In genomic region chr2:20629181-20629580, GRCh38 we compare ENCODE assay signal across 23 cellular contexts. TPM values are rescaled to one million over a fixed set of nuclear protein-coding genes. Genes with fewer than 3 reads are reported as not detected.
"Had no signal": no experiment of that assay in that cellular context is flagged by ENCODE, and none has a peak within 500 bp of the region (broad histone marks: within the 10 kb centered on the region; RNA-seq: fewer than 3 reads in every experiment).

No MANE protein-coding gene starts in this region.

- H3K4me1 ChIP-seq: parathyroid adenoma had no signal

- H3K27me3 ChIP-seq: heart right ventricle, upper lobe of left lung had no signal

- H3K4me1 Mint-ChIP-seq: activated naive CD8-positive, alpha-beta T cell treated with anti-CD3 and anti-CD28 coated beads for 36 hours had no signal

- H3K36me3 Mint-ChIP-seq: activated naive CD8-positive, alpha-beta T cell treated with anti-CD3 and anti-CD28 coated beads for 36 hours; mesothelial cell of epicardium; natural killer cell had no signal

- H3K9ac ChIP-seq: parathyroid adenoma had no signal

- H3K9me3 Mint-ChIP-seq: activated B cell treated with CpG ODN at 0.5 μM for 24 hours; activated naive CD8-positive, alpha-beta T cell treated with anti-CD3 and anti-CD28 coated beads for 36 hours; activated T-cell treated with anti-CD3 and anti-CD28 coated beads, Interleukin-2, amount 50 U/mL, for 4 hours; activated T-helper 2 cell treated with anti-CD3 and anti-CD28 coated beads, Interferon-gamma antibody, Interleukin-2, Interleukin-4, amounts not matched to agents 10 μg/mL and 5 μg/mL and 100 μg/mL, durations not matched to agents 14 hours and 24 hours and 36 hours; mesothelial cell of epicardium; natural killer cell; T-helper 1 cell treated with Interleukin-12 subunit alpha and Interleukin-12 subunit beta and Interleukin-4 antibody, amounts not matched to agents 30 μg/mL and 1 μg/mL, for 36 hours had no signal

- H3K4me3 Mint-ChIP-seq: activated B cell treated with CpG ODN at 0.5 μM for 24 hours; activated naive CD8-positive, alpha-beta T cell treated with anti-CD3 and anti-CD28 coated beads for 36 hours; activated T-cell treated with anti-CD3 and anti-CD28 coated beads, Interleukin-2, amount 50 U/mL, for 4 hours; mesothelial cell of epicardium; natural killer cell; T-helper 1 cell treated with Interleukin-12 subunit alpha and Interleukin-12 subunit beta and Interleukin-4 antibody, amounts not matched to agents 30 μg/mL and 1 μg/mL, for 36 hours had no signal

- H3K27ac ChIP-seq: epithelial cell of prostate, heart right ventricle, parathyroid adenoma, upper lobe of left lung had no signal

- H3K4me2 ChIP-seq: smooth muscle cell had no signal

- H2AFZ ChIP-seq: parathyroid adenoma had no signal

- H3K27ac Mint-ChIP-seq: activated B cell treated with CpG ODN at 0.5 μM for 24 hours; activated naive CD8-positive, alpha-beta T cell treated with anti-CD3 and anti-CD28 coated beads for 36 hours; activated T-helper 2 cell treated with anti-CD3 and anti-CD28 coated beads, Interferon-gamma antibody, Interleukin-2, Interleukin-4, amounts not matched to agents 10 μg/mL and 5 μg/mL and 100 μg/mL, durations not matched to agents 14 hours and 24 hours and 36 hours; mesothelial cell of epicardium; T-helper 1 cell treated with Interleukin-12 subunit alpha and Interleukin-12 subunit beta and Interleukin-4 antibody, amounts not matched to agents 30 μg/mL and 1 μg/mL, for 36 hours had no signal

- H3K9me3 ChIP-seq: heart right ventricle, upper lobe of left lung had no signal

- H3K4me3 ChIP-seq: heart right ventricle, smooth muscle cell, upper lobe of left lung had no signal

- DNase-seq: activated B cell treated with CpG ODN at 0.5 μM for 24 hours; activated CD4-positive, alpha-beta T cell treated with anti-CD3 and anti-CD28 coated beads for 4 hours; activated CD4-positive, alpha-beta T cell treated with anti-CD3 and anti-CD28 coated beads, Interleukin-2, amount 50 U/mL, for 48 hours; activated CD8-positive, alpha-beta memory T cell treated with anti-CD3 and anti-CD28 coated beads, Interleukin-2, amount 50 U/mL, for 48 hours; activated naive CD4-positive, alpha-beta T cell treated with Interleukin-2 at 50 U/mL for 16 hours; activated naive CD8-positive, alpha-beta T cell treated with anti-CD3 and anti-CD28 coated beads for 36 hours; activated T-cell treated with anti-CD3 and anti-CD28 coated beads, Interleukin-2, amount 50 U/mL, for 4 hours; heart right ventricle; islet precursor cell; natural killer cell; stimulated activated CD4-positive, alpha-beta T cell treated with anti-CD3 and anti-CD28 coated beads, Interleukin-4, amount 100 ng/mL, for 1 hour; stimulated activated naive CD4-positive, alpha-beta T cell; T1000 had no signal

- ATAC-seq: activated T-cell treated with anti-CD3 and anti-CD28 coated beads, Interleukin-2, amount 50 U/mL, for 4 hours; heart right ventricle; left lobe of liver; sciatic nerve had no signal

- H3K27me3 Mint-ChIP-seq: activated B cell treated with CpG ODN at 0.5 μM for 24 hours; activated naive CD8-positive, alpha-beta T cell treated with anti-CD3 and anti-CD28 coated beads for 36 hours had no signal

RNA-seq across cellular contexts. Expression of gene GDF7, which starts 37.8 kb away (rescaled TPM):
- total RNA-seq: activated CD8-positive, alpha-beta memory T cell treated with anti-CD3 and anti-CD28 coated beads for 36 hours; activated naive CD8-positive, alpha-beta T cell treated with anti-CD3 and anti-CD28 coated beads for 36 hours had no signal
- polyA plus RNA-seq: smooth muscle cell had no signal
